Comparison of ENCODE assay signal across 7 cellular contexts in genomic region chr15:24858183-24858582, GRCh38.
DNase-seq lines count a peak whose midpoint lies in the region; ATAC-seq and TF ChIP-seq lines count a peak whose summit lies in the region.
"Not testable (repeated sequence)": the region's sequence is repeated elsewhere in the genome, so short reads cannot be mapped to it uniquely, and the experiment has no call there.

No MANE protein-coding gene starts in this region.

- H3K36me3 ChIP-seq in heart left ventricle; iPS-15b (ENCODE audit: control insufficient read depth, insufficient read depth, low read length): not testable (repeated sequence)

- peaks cover 23% of the 10 kb centered on the region for H3K9me3 Mint-ChIP-seq in HFFc6
- H3K9me3 Mint-ChIP-seq in nephron progenitor cell: peaks cover 28% of the 10 kb centered on the region

- peak overlapping the region; percentile 75 for H3K27ac Mint-ChIP-seq in HFFc6
- peak overlapping the region; percentile 98 for H3K27ac Mint-ChIP-seq in nephron progenitor cell

- H3K27me3 Mint-ChIP-seq in HFFc6 (ENCODE audit: insufficient read depth); nephron progenitor cell (ENCODE audit: low read depth, poor library complexity): not testable (repeated sequence)

- not testable (repeated sequence) for ATAC-seq in SK-N-SH treated with all-trans-retinoic acid at 6 μM for 48 hours, heart left ventricle

- not testable (repeated sequence) for H3K36me3 Mint-ChIP-seq in HFFc6 (ENCODE audit: low read depth); nephron progenitor cell (ENCODE audit: low read depth)

- H3K9ac ChIP-seq in iPS-15b (ENCODE audit: low read depth, low read length): peak overlapping the region; percentile 24

- intact Hi-C loops in heart left ventricle (cut with DNase I): not testable (repeated sequence)

- 48 to 66% (median 56%) methylated on average over 4 of the region's 4 CpGs for WGBS in heart left ventricle, 4 donors

- not testable (repeated sequence) for DNase-seq in HFFc6; coronary artery (ENCODE audit: low spot score); heart left ventricle; nephron progenitor cell; retinal pigment epithelial cell (ENCODE audit: low read depth)

- not testable (repeated sequence) for H3K4me3 ChIP-seq in coronary artery; iPS-15b (ENCODE audit: low read depth, low read length)
- H3K4me3 ChIP-seq in heart left ventricle: peak overlapping the region in 2 of 12 donors; percentile 46 to 61
- peak overlapping the region; percentile 51 for H3K4me3 ChIP-seq in retinal pigment epithelial cell (ENCODE audit: low read length)

- not testable (repeated sequence) for H3K4me1 ChIP-seq in heart left ventricle
- H3K4me1 ChIP-seq in iPS-15b (ENCODE audit: control insufficient read depth, insufficient read depth, low read length): peaks cover 33% of the 10 kb centered on the region

- H3K4me3 Mint-ChIP-seq in HFFc6: peak overlapping the region; percentile 75; the same call in 1 of the 2 replicates
- peak overlapping the region; percentile 86 for H3K4me3 Mint-ChIP-seq in nephron progenitor cell

- TF ChIP-seq CTCF in HFFc6 (IDR thresholded peaks at IDR 0.05); coronary artery (IDR thresholded peaks at IDR 0.05); heart left ventricle (IDR thresholded peaks at IDR 0.05); nephron progenitor cell (IDR thresholded peaks at IDR 0.05); retinal pigment epithelial cell (conservative IDR thresholded peaks at IDR 0.05; ENCODE audit: low read depth, low read length): not testable (repeated sequence)

- not testable (repeated sequence) for H3K9me3 ChIP-seq in heart left ventricle; iPS-15b (ENCODE audit: control insufficient read depth, insufficient read depth, low read length)

- H3K4me1 Mint-ChIP-seq in HFFc6 (ENCODE audit: low read depth) (peaks cover 44% of the 10 kb centered on the region), nephron progenitor cell (peaks cover 37% of the 10 kb centered on the region)

- not testable (repeated sequence) for TF ChIP-seq POLR2A in heart left ventricle (IDR thresholded peaks at IDR 0.05)

- not testable (repeated sequence) for H3K27me3 ChIP-seq in heart left ventricle; iPS-15b (ENCODE audit: control insufficient read depth, insufficient read depth, low read length)

- peak overlapping the region; percentile 54 to 72 for H3K27ac ChIP-seq in coronary artery
- peak overlapping the region in 11 of 12 donors; percentile 4 to 83 (median 64) for H3K27ac ChIP-seq in heart left ventricle

TF ChIP-seq in SK-N-SH treated with all-trans-retinoic acid at 6 μM for 48 hours, 23 proteins besides CTCF, POLR2A, EP300 and RAD21:
- TF ChIP-seq ZC3H10 (CRISPR knock-in tag; IDR thresholded peaks at IDR 0.05): 0 out of 2 replicates have a peak, but pooled peaks have one; percentile 16
- peak; percentile 85 for TF ChIP-seq OSR1 (CRISPR knock-in tag; IDR thresholded peaks at IDR 0.05)
- peak; percentile 90 for TF ChIP-seq CSDC2 (CRISPR knock-in tag; IDR thresholded peaks at IDR 0.05)
- TF ChIP-seq RARB (CRISPR knock-in tag; IDR thresholded peaks at IDR 0.05): peak; percentile 75
TF ChIP-seq in SK-N-SH treated with all-trans-retinoic acid at 6 μM for 48 hours: peak in this region for 4; not testable (repeated sequence) for 19.
